ENCODE assay signal across 8 cellular contexts in genomic region chr6:138692978-138693909, GRCh38.
DNase-seq lines count a peak whose midpoint lies in the region; TF ChIP-seq lines count a peak whose summit lies in the region.

No MANE protein-coding gene starts in this region.

- H3K9ac ChIP-seq in mammary epithelial cell (ENCODE audit: insufficient read depth, low read length) (peak overlapping the region; percentile 88), skeletal muscle satellite cell (ENCODE audit: low read depth, low read length) (peak overlapping the region; percentile 80)

- WGBS in mammary epithelial cell (ENCODE audit: low coverage, missing lambda C conversion rate), result 6% methylated on average over 13 of the region's 92 CpGs

- H3K4me2 ChIP-seq in mammary epithelial cell (ENCODE audit: insufficient read depth, low read depth, low read length) (peak overlapping the region; percentile 73), skeletal muscle satellite cell (ENCODE audit: low read length) (peak overlapping the region; percentile 79)

- no peaks in the 10 kb centered on the region for H3K36me3 ChIP-seq in HEK293 (ENCODE audit: control insufficient read depth in 2 of 2, insufficient read depth in 1 of 2, low read length in 2 of 2)
- no peaks in the 10 kb centered on the region for H3K36me3 ChIP-seq in MG63
- H3K36me3 ChIP-seq in mammary epithelial cell (ENCODE audit: insufficient read depth, low read length), result no peaks in the 10 kb centered on the region
- H3K36me3 ChIP-seq in skeletal muscle satellite cell (ENCODE audit: insufficient read depth, low read length), result no peaks in the 10 kb centered on the region

- no TSS peak for BruUV-seq in mammary epithelial cell (replicated peaks; lab: Mats Ljungman, UMichigan)

- peak overlapping the region; percentile 84 for H2AFZ ChIP-seq in mammary epithelial cell (ENCODE audit: low read depth, low read length)

- no peaks in the 10 kb centered on the region for H4K20me1 ChIP-seq in mammary epithelial cell (ENCODE audit: insufficient read depth, low read length)

- H3K4me1 ChIP-seq in HEK293 (ENCODE audit: control insufficient read depth, insufficient read depth, low read length) (no peaks in the 10 kb centered on the region), mammary epithelial cell (ENCODE audit: insufficient read depth, low read length) (peaks cover 16% of the 10 kb centered on the region), skeletal muscle satellite cell (ENCODE audit: control insufficient read depth, insufficient read depth, low read length) (peaks cover 2% of the 10 kb centered on the region)

- in situ Hi-C loops in mammary epithelial cell (cut with MboI; ENCODE audit: low sequenced_read_pairs in 2 of 2), result loop anchor here in 1 of 2 donors (10.0 kb wide), 1 partner anchor 98 kb away; no protein-coding TSS in a partner anchor

- H3K4me3 ChIP-seq in HEK293 (ENCODE audit: low read depth, low read length), result peak overlapping the region; percentile 85
- H3K4me3 ChIP-seq in MG63, result peak overlapping the region; percentile 69
- peak overlapping the region; percentile 65 to 89 (median 68) for H3K4me3 ChIP-seq in mammary epithelial cell (replicated peaks in 1 of 3; ENCODE audit: insufficient read depth in 1 of 3, low read depth in 2 of 3, low read length in 3 of 3)
- H3K4me3 ChIP-seq in skeletal muscle satellite cell (ENCODE audit: low read length), result peak overlapping the region; percentile 84

- no peaks in the 10 kb centered on the region for H3K27me3 ChIP-seq in MG63
- H3K27me3 ChIP-seq in mammary epithelial cell (ENCODE audit: insufficient read depth, low read length), result no peaks in the 10 kb centered on the region
- no peaks in the 10 kb centered on the region for H3K27me3 ChIP-seq in skeletal muscle satellite cell (ENCODE audit: control insufficient read depth, insufficient read depth, low read length)

- DNase-seq in NCI-H2227 (lab: John Stamatoyannopoulos, UW; ENCODE audit: unreplicated experiment) (peak; percentile 36), NCI-H2227 treated with DMSO at 0.1 percent for 48 hours (lab: John Stamatoyannopoulos, UW) (no peak), MG63 (peak; percentile 78), SW 1271 (lab: John Stamatoyannopoulos, UW) (peak; percentile 23 to 68), mammary epithelial cell (peak; percentile 88), iPS-NIHi11 (ENCODE audit: low spot score) (peak; percentile 96)

- H3K79me2 ChIP-seq in mammary epithelial cell (ENCODE audit: insufficient read depth, low read length), result peaks cover 47% of the 10 kb centered on the region

- TF ChIP-seq CTCF in HEK293 (tag by site-specific recombination; IDR thresholded peaks at IDR 0.05) (no peak; the same call in 1 of the 2 replicates), mammary epithelial cell (conservative IDR thresholded peaks at IDR 0.05 in 1 of 2, IDR thresholded peaks at IDR 0.05 in 1 of 2; ENCODE audit: extremely low read depth in 1 of 2, insufficient read depth in 1 of 2, low read depth in 1 of 2, low read length in 2 of 2) (no peak)

- CTCF ChIA-PET in HEK293 (lab: Yijun Ruan, JAX) (interaction anchor here (0.6 to 3.0 kb wide), 14 partner anchors 8 to 1156 kb away, joined by 3 to 14 read pairs (median 3); partner anchors contain the start of gene CCDC28A), mammary epithelial cell (lab: Charles Lee; ENCODE audit: low non-redundant PET) (interaction anchor here (0.5 to 0.7 kb wide), 3 partner anchors 9 to 184 kb away, joined by 4 to 7 read pairs (median 5); no protein-coding TSS in a partner anchor)

- H3K9me3 ChIP-seq in HEK293 (ENCODE audit: control insufficient read depth, insufficient read depth, low read depth, low read length), result no peaks in the 10 kb centered on the region
- H3K9me3 ChIP-seq in MG63, result no peaks in the 10 kb centered on the region
- H3K9me3 ChIP-seq in mammary epithelial cell (replicated peaks; ENCODE audit: insufficient read depth, low read length), result no peaks in the 10 kb centered on the region
- no peaks in the 10 kb centered on the region for H3K9me3 ChIP-seq in skeletal muscle satellite cell (replicated peaks; ENCODE audit: low read length)

- peak overlapping the region; percentile 95; the same call in 1 of the 2 replicates for H3K27ac ChIP-seq in HEK293 (ENCODE audit: extremely low read depth, low read depth, low read length)
- peak overlapping the region; percentile 91 for H3K27ac ChIP-seq in mammary epithelial cell (ENCODE audit: insufficient read depth, low read depth, low read length)

- intact Hi-C loops in mammary epithelial cell (cut with micrococcal nuclease), result loop anchor here (1.0 to 5.0 kb wide), 4 partner anchors 38 to 102 kb away; no protein-coding TSS in a partner anchor

- dilution Hi-C loops in mammary epithelial cell (cut with HindIII; ENCODE audit: low sequenced_read_pairs), result no loop called here

- POLR2A ChIA-PET in HEK293 (lab: Yijun Ruan, JAX), result interaction anchor here (0.6 to 1.9 kb wide), 3 partner anchors 10 to 170 kb away, joined by 3 to 11 read pairs (median 4); partner anchors contain the start of gene CCDC28A

TF ChIP-seq in HEK293, 187 proteins besides CTCF, POLR2A, EP300 and RAD21 (continues in another document):
- peak; percentile 76; the same call in 1 of the 2 replicates for TF ChIP-seq ZBTB20 (tag by site-specific recombination; IDR thresholded peaks at IDR 0.05)
- TF ChIP-seq, protein P1, sequence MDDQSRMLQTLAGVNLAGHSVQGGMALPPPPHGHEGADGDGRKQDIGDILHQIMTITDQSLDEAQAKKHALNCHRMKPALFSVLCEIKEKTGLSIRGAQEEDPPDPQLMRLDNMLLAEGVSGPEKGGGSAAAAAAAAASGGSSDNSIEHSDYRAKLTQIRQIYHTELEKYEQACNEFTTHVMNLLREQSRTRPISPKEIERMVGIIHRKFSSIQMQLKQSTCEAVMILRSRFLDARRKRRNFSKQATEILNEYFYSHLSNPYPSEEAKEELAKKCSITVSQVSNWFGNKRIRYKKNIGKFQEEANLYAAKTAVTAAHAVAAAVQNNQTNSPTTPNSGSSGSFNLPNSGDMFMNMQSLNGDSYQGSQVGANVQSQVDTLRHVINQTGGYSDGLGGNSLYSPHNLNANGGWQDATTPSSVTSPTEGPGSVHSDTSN (CRISPR knock-in tag; IDR thresholded peaks at IDR 0.05), result peak; percentile 24; the same call in 1 of the 2 replicates
- TF ChIP-seq, protein P2, sequence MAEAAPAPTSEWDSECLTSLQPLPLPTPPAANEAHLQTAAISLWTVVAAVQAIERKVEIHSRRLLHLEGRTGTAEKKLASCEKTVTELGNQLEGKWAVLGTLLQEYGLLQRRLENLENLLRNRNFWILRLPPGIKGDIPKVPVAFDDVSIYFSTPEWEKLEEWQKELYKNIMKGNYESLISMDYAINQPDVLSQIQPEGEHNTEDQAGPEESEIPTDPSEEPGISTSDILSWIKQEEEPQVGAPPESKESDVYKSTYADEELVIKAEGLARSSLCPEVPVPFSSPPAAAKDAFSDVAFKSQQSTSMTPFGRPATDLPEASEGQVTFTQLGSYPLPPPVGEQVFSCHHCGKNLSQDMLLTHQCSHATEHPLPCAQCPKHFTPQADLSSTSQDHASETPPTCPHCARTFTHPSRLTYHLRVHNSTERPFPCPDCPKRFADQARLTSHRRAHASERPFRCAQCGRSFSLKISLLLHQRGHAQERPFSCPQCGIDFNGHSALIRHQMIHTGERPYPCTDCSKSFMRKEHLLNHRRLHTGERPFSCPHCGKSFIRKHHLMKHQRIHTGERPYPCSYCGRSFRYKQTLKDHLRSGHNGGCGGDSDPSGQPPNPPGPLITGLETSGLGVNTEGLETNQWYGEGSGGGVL (tag by site-specific recombination; IDR thresholded peaks at IDR 0.05), result peak; percentile 89
- no peak for TF ChIP-seq ZNF785 (tag by site-specific recombination; IDR thresholded peaks at IDR 0.05)
- no peak for TF ChIP-seq BCL11B (tag by site-specific recombination; IDR thresholded peaks at IDR 0.05; ENCODE audit: low read depth)
- TF ChIP-seq ZSCAN5A (tag by site-specific recombination; IDR thresholded peaks at IDR 0.05), result 0 out of 2 replicates have a peak, but pooled peaks have one; percentile 26
- peak; percentile 57 for TF ChIP-seq KLF8 (tag by site-specific recombination; IDR thresholded peaks at IDR 0.05)
- no peak for TF ChIP-seq ZNF701 (tag by site-specific recombination; IDR thresholded peaks at IDR 0.05)
- peak; percentile 44; the same call in 1 of the 2 replicates for TF ChIP-seq SP3 (tag by site-specific recombination; IDR thresholded peaks at IDR 0.05)
- TF ChIP-seq IKZF3 (tag by site-specific recombination; IDR thresholded peaks at IDR 0.05), result peak; percentile 94
- TF ChIP-seq ZNF660 (tag by site-specific recombination; IDR thresholded peaks at IDR 0.05), result peak; percentile 16; the same call in 1 of the 2 replicates
- TF ChIP-seq ZEB2 (tag by site-specific recombination; IDR thresholded peaks at IDR 0.05), result peak; percentile 59; the same call in 1 of the 2 replicates
